Comparison of ENCODE assay signal across 15 cellular contexts in the genomic region with DNA sequence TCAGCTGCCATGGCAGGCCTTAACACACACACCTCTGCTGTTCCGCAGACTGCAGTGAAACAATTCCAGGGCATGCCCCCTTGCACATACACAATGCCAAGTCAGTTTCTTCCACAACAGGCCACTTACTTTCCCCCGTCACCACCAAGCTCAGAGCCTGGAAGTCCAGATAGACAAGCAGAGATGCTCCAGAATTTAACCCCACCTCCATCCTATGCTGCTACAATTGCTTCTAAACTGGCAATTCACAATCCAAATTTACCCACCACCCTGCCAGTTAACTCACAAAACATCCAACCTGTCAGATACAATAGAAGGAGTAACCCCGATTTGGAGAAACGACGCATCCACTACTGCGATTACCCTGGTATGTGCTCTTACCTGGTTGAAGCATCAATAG. TPM values are rescaled to one million over a fixed set of nuclear protein-coding genes. Genes with fewer than 3 reads are reported as not detected.
DNase-seq lines count a peak whose midpoint lies in the region; ATAC-seq and TF ChIP-seq lines count a peak whose summit lies in the region.
"Had no signal": no experiment of that assay in that cellular context is flagged by ENCODE, and none has a peak within 500 bp of the region (broad histone marks: within the 10 kb centered on the region; RNA-seq: fewer than 3 reads in every experiment).

No MANE protein-coding gene starts in this region.

- H3K79me2 ChIP-seq in mesendoderm (ENCODE audit: control insufficient read depth, insufficient read depth, low read length) (peaks cover 11% of the 10 kb centered on the region), smooth muscle cell (ENCODE audit: low read depth) (peaks cover 14% of the 10 kb centered on the region)

- H3K23ac ChIP-seq in mesendoderm (ENCODE audit: low read length), result peak overlapping the region; percentile 6

- H3K36me3 Mint-ChIP-seq in activated T-cell treated with anti-CD3 and anti-CD28 coated beads, Interleukin-2, amount 50 U/mL, for 72 hours (ENCODE audit: insufficient read depth in 2 of 2), result peaks cover 0 to 2% of the 10 kb centered on the region in 2 donors

- no peak overlapping the region for H2BK120ac ChIP-seq in mesendoderm (ENCODE audit: low read depth, low read length)

- H3K27me3 ChIP-seq in HAP-1 (ENCODE audit: low read depth) (no peaks in the 10 kb centered on the region), mesendoderm (ENCODE audit: insufficient read depth, low read length, poor library complexity) (no peaks in the 10 kb centered on the region), smooth muscle cell (ENCODE audit: low read depth) (no peaks in the 10 kb centered on the region)
- H3K27me3 ChIP-seq: sigmoid colon, tibial artery had no signal

- no peak overlapping the region for H2AK5ac ChIP-seq in mesendoderm (ENCODE audit: low read length)

- peak overlapping the region; percentile 5 for H3K56ac ChIP-seq in mesendoderm (ENCODE audit: low read length)

- H3K4me3 Mint-ChIP-seq in activated T-cell treated with anti-CD3 and anti-CD28 coated beads, Interleukin-2, amount 50 U/mL, for 72 hours, result no peak overlapping the region
- H3K4me3 Mint-ChIP-seq: activated naive CD8-positive, alpha-beta T cell treated with anti-CD3 and anti-CD28 coated beads for 36 hours had no signal

- H3K79me1 ChIP-seq in mesendoderm (ENCODE audit: low read length), result peaks cover 5% of the 10 kb centered on the region

- H2AFZ ChIP-seq in smooth muscle cell (ENCODE audit: low read depth), result no peak overlapping the region
- H2AFZ ChIP-seq: GM23248 had no signal

- no peak overlapping the region for H3K4ac ChIP-seq in mesendoderm (ENCODE audit: low read depth, low read length)

- H2BK15ac ChIP-seq in mesendoderm (replicated peaks; ENCODE audit: low read depth), result no peak overlapping the region

- H3K9me3 Mint-ChIP-seq in activated T-cell treated with anti-CD3 and anti-CD28 coated beads, Interleukin-2, amount 50 U/mL, for 72 hours, result no peaks in the 10 kb centered on the region
- H3K9me3 Mint-ChIP-seq: activated naive CD8-positive, alpha-beta T cell treated with anti-CD3 and anti-CD28 coated beads for 36 hours had no signal

- no peak for TF ChIP-seq CTCF in smooth muscle cell (IDR thresholded peaks at IDR 0.05; ENCODE audit: borderline replicate concordance, insufficient read depth, poor library complexity, severe bottlenecking)

- H3K27ac ChIP-seq in caudate nucleus (ENCODE audit: low read depth, low read length) (peak overlapping the region; percentile 83), mesendoderm (ENCODE audit: low read depth, low read length) (no peak overlapping the region), smooth muscle cell (ENCODE audit: low read depth) (peak overlapping the region; percentile 97)
- H3K27ac ChIP-seq: GM23248, tibial artery had no signal

- no peak overlapping the region for H4K8ac ChIP-seq in mesendoderm (ENCODE audit: low read depth, low read length)

- no peak overlapping the region for H3K18ac ChIP-seq in mesendoderm (ENCODE audit: low read length)

- H3K9me3 ChIP-seq in HAP-1 (no peaks in the 10 kb centered on the region), smooth muscle cell (replicated peaks; ENCODE audit: low read depth) (no peaks in the 10 kb centered on the region)
- H3K9me3 ChIP-seq: sigmoid colon, tibial artery had no signal

- H3K4me3 ChIP-seq in HAP-1 (peak overlapping the region; percentile 69), mesendoderm (ENCODE audit: low read length) (no peak overlapping the region), smooth muscle cell (peak overlapping the region; percentile 60)
- H3K4me3 ChIP-seq: GM23248, tibial artery had no signal

- H3K27me3 Mint-ChIP-seq in activated T-cell treated with anti-CD3 and anti-CD28 coated beads, Interleukin-2, amount 50 U/mL, for 72 hours (ENCODE audit: low read depth), result peaks cover 26% of the 10 kb centered on the region

- H4K20me1 ChIP-seq in smooth muscle cell (ENCODE audit: low read depth), result peaks cover 15% of the 10 kb centered on the region

- peaks cover 19% of the 10 kb centered on the region for H3K4me1 Mint-ChIP-seq in activated T-cell treated with anti-CD3 and anti-CD28 coated beads, Interleukin-2, amount 50 U/mL, for 72 hours (ENCODE audit: low read depth)

- H3K4me1 ChIP-seq in HAP-1, result peaks cover 59% of the 10 kb centered on the region
- no peaks in the 10 kb centered on the region for H3K4me1 ChIP-seq in mesendoderm (ENCODE audit: control insufficient read depth, low read depth, low read length)
- peaks cover 7% of the 10 kb centered on the region for H3K4me1 ChIP-seq in smooth muscle cell (ENCODE audit: low read depth)

- no peak overlapping the region for H2BK5ac ChIP-seq in mesendoderm (ENCODE audit: low read length)

- no peak overlapping the region for H3K27ac Mint-ChIP-seq in activated T-cell treated with anti-CD3 and anti-CD28 coated beads, Interleukin-2, amount 50 U/mL, for 72 hours
- H3K27ac Mint-ChIP-seq: activated naive CD8-positive, alpha-beta T cell treated with anti-CD3 and anti-CD28 coated beads for 36 hours had no signal

- in situ Hi-C loops in HAP-1 (cut with MboI; ENCODE audit: low sequenced_read_pairs), result loop anchor here (25.0 kb wide), 2 partner anchors 225 to 350 kb away; no protein-coding TSS in a partner anchor

- H3K4me2 ChIP-seq in mesendoderm (ENCODE audit: low read length), result no peak overlapping the region
- H3K4me2 ChIP-seq in smooth muscle cell, result no peak overlapping the region

- peaks cover 45% of the 10 kb centered on the region for H3K36me3 ChIP-seq in HAP-1 (replicated peaks)
- H3K36me3 ChIP-seq in mesendoderm (ENCODE audit: control insufficient read depth, insufficient read depth, low read length), result no peaks in the 10 kb centered on the region
- H3K36me3 ChIP-seq in smooth muscle cell (ENCODE audit: low read depth), result no peaks in the 10 kb centered on the region
- H3K36me3 ChIP-seq: sigmoid colon had no signal

- ATAC-seq in stimulated activated naive CD8-positive, alpha-beta T cell treated with anti-CD3 and anti-CD28 coated beads, Interleukin-15, Interleukin-2, amounts not matched to agents 100 U/mL and 50 U/mL, for 24 hours, result no peak
- no peak for ATAC-seq in HG02885 (IDR thresholded peaks at IDR 0.05; ENCODE audit: poor library complexity, unreplicated experiment)
- no peak for ATAC-seq in activated T-cell treated with anti-CD3 and anti-CD28 coated beads, Interleukin-2, amount 50 U/mL, for 72 hours (replicated peaks in 1 of 2)

- H3F3A ChIP-seq in smooth muscle cell (ENCODE audit: low read depth), result peaks cover 4% of the 10 kb centered on the region

- WGBS in mesendoderm (ENCODE audit: extremely low coverage, insufficient coverage, low lambda C conversion rate), result no CpG with 5 or more reads among the region's 6 CpGs
- WGBS in smooth muscle cell (ENCODE audit: low lambda C conversion rate), result 90% methylated on average over 6 of the region's 6 CpGs

- H3K9ac ChIP-seq in mesendoderm (ENCODE audit: low read length) (no peak overlapping the region), smooth muscle cell (ENCODE audit: low read depth) (no peak overlapping the region)
- H3K9ac ChIP-seq: GM23248 had no signal

- no peak overlapping the region for H4K5ac ChIP-seq in mesendoderm (ENCODE audit: low read length)

- DNase-seq in HAP-1 (ENCODE audit: low spot score in 2 of 2) (no peak), caudate nucleus (lab: John Stamatoyannopoulos, UW) (peak in 6 of 61 donors; percentile 22 to 59 (median 36)), mesendoderm (no peak), smooth muscle cell (lab: John Stamatoyannopoulos, UW; ENCODE audit: unreplicated experiment) (no peak), DMS153 treated with DMSO at 0.1 percent for 48 hours (lab: John Stamatoyannopoulos, UW; ENCODE audit: unreplicated experiment) (no peak)
- no peak for DNase-seq in stimulated activated naive CD8-positive, alpha-beta T cell treated with anti-CD3 and anti-CD28 coated beads, Interleukin-15, Interleukin-2, amounts not matched to agents 100 U/mL and 50 U/mL, for 24 hours
- no peak for DNase-seq in activated T-cell treated with anti-CD3 and anti-CD28 coated beads, Interleukin-2, amount 50 U/mL, for 72 hours
- DNase-seq: activated naive CD8-positive, alpha-beta T cell treated with anti-CD3 and anti-CD28 coated beads for 36 hours; GM23248; Karpas-422; sigmoid colon; stimulated activated CD4-positive, alpha-beta T cell treated with anti-CD3 and anti-CD28 coated beads, Interleukin-4, amount 100 ng/mL, for 4 hours; SW 1271; tibial artery had no signal

RNA-seq across cellular contexts. Expression of a gene that starts 3.6 kb away (rescaled TPM):
- polyA plus RNA-seq in mesendoderm (2013, experiment 1 of 2), result 27.1 TPM
- polyA plus RNA-seq in mesendoderm (2013, experiment 2 of 2), result 30.3 TPM
- total RNA-seq in smooth muscle cell, result 27.0 and 30.0 TPM in 2 replicates
- 9.7 and 28.7 TPM in 2 replicates for polyA plus RNA-seq in smooth muscle cell
- 1 to 10 TPM; 3.2 to 3.7 TPM for total RNA-seq in activated T-cell treated with anti-CD3 and anti-CD28 coated beads, Interleukin-2, amount 50 U/mL, for 72 hours
